In the genomic region with DNA sequence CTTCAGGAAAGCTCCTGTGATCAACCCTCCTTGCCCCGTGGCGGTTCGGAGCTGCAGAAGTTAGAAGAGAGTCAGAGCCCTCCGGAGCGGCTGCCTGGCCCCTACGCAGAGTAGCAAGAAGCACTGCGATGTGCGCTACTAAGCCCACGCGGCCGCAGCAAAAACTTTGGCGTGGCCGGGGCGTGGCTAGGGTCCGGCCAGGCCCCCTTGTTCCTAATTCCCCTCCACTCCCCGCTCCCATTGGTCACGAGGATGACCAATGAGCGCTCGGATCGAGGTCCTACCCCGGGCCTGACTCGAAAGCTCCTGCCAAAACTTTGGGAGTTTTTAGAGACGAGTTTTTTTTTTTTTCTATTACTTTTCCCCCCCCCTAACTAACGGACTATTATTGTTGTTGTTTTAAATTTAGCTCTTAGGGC, we compare ENCODE assay signal across 8 cellular contexts. TPM values are rescaled to one million over a fixed set of nuclear protein-coding genes. Genes with fewer than 3 reads are reported as not detected.
DNase-seq lines count a peak whose midpoint lies in the region; ATAC-seq lines count a peak whose summit lies in the region.

A gene with protein sequence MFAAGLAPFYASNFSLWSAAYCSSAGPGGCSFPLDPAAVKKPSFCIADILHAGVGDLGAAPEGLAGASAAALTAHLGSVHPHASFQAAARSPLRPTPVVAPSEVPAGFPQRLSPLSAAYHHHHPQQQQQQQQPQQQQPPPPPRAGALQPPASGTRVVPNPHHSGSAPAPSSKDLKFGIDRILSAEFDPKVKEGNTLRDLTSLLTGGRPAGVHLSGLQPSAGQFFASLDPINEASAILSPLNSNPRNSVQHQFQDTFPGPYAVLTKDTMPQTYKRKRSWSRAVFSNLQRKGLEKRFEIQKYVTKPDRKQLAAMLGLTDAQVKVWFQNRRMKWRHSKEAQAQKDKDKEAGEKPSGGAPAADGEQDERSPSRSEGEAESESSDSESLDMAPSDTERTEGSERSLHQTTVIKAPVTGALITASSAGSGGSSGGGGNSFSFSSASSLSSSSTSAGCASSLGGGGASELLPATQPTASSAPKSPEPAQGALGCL (plus strand): TSS at position 354 of the 419 bp plus-strand sequence. CDS start 415 bp downstream, outside the sequence.

- peak; percentile 97 for DNase-seq in DMS 273 (lab: John Stamatoyannopoulos, UW; ENCODE audit: unreplicated experiment)
- peak; percentile 97 for DNase-seq in SKM-1 treated with dmso at 0.1 percent for 144 hours (lab: John Stamatoyannopoulos, UW; ENCODE audit: unreplicated experiment)
- peak; percentile 96 for DNase-seq in dermis blood vessel endothelial cell
- peak; percentile 19 to 27 for DNase-seq in stimulated activated CD8-positive, alpha-beta memory T cell treated with anti-CD3 and anti-CD28 coated beads, Interleukin-2, amount 100 ng/mL, for 48 hours (ENCODE audit: low read depth in 2 of 2)
- DNase-seq in NCI-H2029 treated with DMSO at 0.1 percent for 48 hours (lab: John Stamatoyannopoulos, UW) = no peak

- H3K27me3 ChIP-seq in layer of hippocampus (ENCODE audit: control insufficient read depth, insufficient read depth, low read length) = peaks cover 2% of the 10 kb centered on the region

- H3K27ac ChIP-seq in layer of hippocampus (ENCODE audit: low read depth, low read length) = peak within 1 kb of the TSS; percentile 73

- ATAC-seq in GM19455 (IDR thresholded peaks at IDR 0.05; ENCODE audit: unreplicated experiment) (peak; percentile 69), HG03565 (IDR thresholded peaks at IDR 0.05; ENCODE audit: unreplicated experiment) (peak; percentile 58)

RNA-seq across cellular contexts. Expression of the gene that starts here (rescaled TPM):
- 18.0 and 20.8 TPM in 2 replicates for total RNA-seq in dermis blood vessel endothelial cell
